Comparison of ENCODE assay signal across 19 cellular contexts in genomic region chr16:89188064-89188441, GRCh38. TPM values are rescaled to one million over a fixed set of nuclear protein-coding genes. Genes with fewer than 3 reads are reported as not detected.
DNase-seq lines count a peak whose midpoint lies in the region; ATAC-seq, FAIRE-seq and TF ChIP-seq lines count a peak whose summit lies in the region.
"Had no signal": no experiment of that assay in that cellular context is flagged by ENCODE, and none has a peak within 500 bp of the region (broad histone marks: within the 10 kb centered on the region; RNA-seq: fewer than 3 reads in every experiment).

No MANE protein-coding gene starts in this region.

- BruUV-seq in HepG2 (replicated peaks; lab: Mats Ljungman, UMichigan), result no TSS peak

- POLR2A ChIA-PET in HepG2 (lab: Yijun Ruan, JAX), result interaction anchor here (0.7 to 1.5 kb wide), 3 partner anchors 12 to 59 kb away, joined by 3 to 5 read pairs (median 4); partner anchors contain the start of genes SLC22A31 and ZNF778

- intact Hi-C loops in HepG2 (cut with micrococcal nuclease; ENCODE audit: unreplicated experiment), result no loop called here

- TF ChIP-seq POLR2A in HepG2 (IDR thresholded peaks at IDR 0.05; ENCODE audit: insufficient read depth in 1 of 2, low read depth in 2 of 2, low read length in 2 of 2), result no peak

- H3K9me3 ChIP-seq in HepG2 (ENCODE audit: low read length), result no peaks in the 10 kb centered on the region
- no peaks in the 10 kb centered on the region for H3K9me3 ChIP-seq in neutrophil
- H3K9me3 ChIP-seq: A549, BE2C had no signal

- TF ChIP-seq EP300 in HepG2 (IDR thresholded peaks at IDR 0.05; ENCODE audit: low read depth in 2 of 2, low read length in 2 of 2) (no peak), HepG2 (CRISPR knock-in tag; IDR thresholded peaks at IDR 0.05; ENCODE audit: borderline replicate concordance) (no peak)

- ATAC-seq in HepG2 (no peak), GM21423 (IDR thresholded peaks at IDR 0.05; ENCODE audit: unreplicated experiment) (no peak), GM19455 (IDR thresholded peaks at IDR 0.05; ENCODE audit: unreplicated experiment) (no peak)
- ATAC-seq: GM23338 had no signal

- H3K27me3 ChIP-seq in GM06990 (replicated peaks; ENCODE audit: control insufficient read depth, insufficient read depth, low read length) (no peaks in the 10 kb centered on the region; the same call in 1 of the 2 replicates), HepG2 (ENCODE audit: control insufficient read depth in 1 of 2, insufficient read depth in 2 of 2, low read length in 2 of 2) (peaks cover 0 to 25% of the 10 kb centered on the region in 2 experiments; a peak in 4 of 5 replicates), neutrophil (peaks cover 55% of the 10 kb centered on the region)

- in situ Hi-C loops in HepG2 (cut with HindIII; ENCODE audit: extremely low pct_ligation_motif_present, low pct_unique_long_range_greater_than_20kb), result no loop called here

- TF ChIP-seq CTCF in GM06990 (IDR thresholded peaks at IDR 0.05; ENCODE audit: insufficient read depth, low read length, poor library complexity, severe bottlenecking) (no peak), HepG2 (CRISPR knock-in tag; IDR thresholded peaks at IDR 0.05) (no peak), neutrophil (IDR thresholded peaks at IDR 0.05) (no peak)

- FAIRE-seq in HepG2 (lab: Jason Lieb, UNC), result no peak
- FAIRE-seq: A549, D721Med, G401.6 had no signal

- CTCF ChIA-PET in HepG2 (lab: Yijun Ruan, JAX; ENCODE audit: low intra/inter-chr PET ratio, low total read pairs), result no interaction called here

- no peak overlapping the region for H3K4me2 ChIP-seq in HepG2 (ENCODE audit: low read depth, low read length)
- H3K4me2 ChIP-seq: A549, GM23338 had no signal

- WGBS in HepG2 (ENCODE audit: low lambda C conversion rate), result 71% methylated on average over 9 of the region's 17 CpGs

- peaks cover 44% of the 10 kb centered on the region for H4K20me1 ChIP-seq in HepG2 (ENCODE audit: insufficient read depth, low read length)

- H3K27ac ChIP-seq in HepG2 (ENCODE audit: extremely low read length, insufficient read depth, low read length), result no peak overlapping the region
- H3K27ac ChIP-seq in neutrophil, result peak overlapping the region; percentile 53
- H3K27ac ChIP-seq: A549, C4-2B had no signal

- no peaks in the 10 kb centered on the region for H3K36me3 ChIP-seq in GM06990 (ENCODE audit: control insufficient read depth, insufficient read depth, low read length)
- no peaks in the 10 kb centered on the region for H3K36me3 ChIP-seq in HepG2 (replicated peaks in 1 of 2; ENCODE audit: control insufficient read depth in 1 of 2, insufficient read depth in 2 of 2, low read length in 2 of 2)
- H3K36me3 ChIP-seq in neutrophil, result no peaks in the 10 kb centered on the region
- H3K36me3 ChIP-seq: BE2C had no signal

- no peak overlapping the region for H3K4me3 ChIP-seq in GM06990 (replicated peaks; ENCODE audit: low read depth, low read length)
- H3K4me3 ChIP-seq in HepG2 (replicated peaks in 1 of 3; ENCODE audit: insufficient read depth in 1 of 3, low read depth in 2 of 3, low read length in 3 of 3), result no peak overlapping the region
- H3K4me3 ChIP-seq in neutrophil (ENCODE audit: low read depth in 1 of 2, low read length in 1 of 2), result no peak overlapping the region
- H3K4me3 ChIP-seq: A549, GM23338 had no signal

- no peak for TF ChIP-seq RAD21 in HepG2 (CRISPR knock-in tag; IDR thresholded peaks at IDR 0.05)

- DNase-seq in GM06990 (ENCODE audit: extremely low read depth, insufficient read length), result peak; percentile 15
- peak; percentile 46 for DNase-seq in ecto neural progenitor cell (ENCODE audit: low spot score)
- DNase-seq in HepG2 (ENCODE audit: low spot score), result no peak
- DNase-seq in cortex of kidney (lab: John Stamatoyannopoulos, UW), result no peak
- DNase-seq in NCI-H2107 (lab: John Stamatoyannopoulos, UW), result no peak
- DNase-seq: COR-L47, DMS153, DMS79 treated with DMSO at 0.1 percent for 48 hours, H7, IMR-90 had no signal

- peaks cover 6% of the 10 kb centered on the region for H3K79me2 ChIP-seq in HepG2 (ENCODE audit: insufficient read depth, low read length)

- no peak overlapping the region for H2AFZ ChIP-seq in HepG2 (ENCODE audit: low read length)
- H2AFZ ChIP-seq: GM23338 had no signal

- H3K4me1 ChIP-seq in HepG2 (ENCODE audit: insufficient read depth, low read length) (peaks cover 51% of the 10 kb centered on the region), neutrophil (ENCODE audit: control insufficient read depth in 1 of 2, insufficient read depth in 1 of 2, low read depth in 1 of 2, low read length in 1 of 2) (peaks cover 3 to 7% of the 10 kb centered on the region in 2 experiments)
- H3K4me1 ChIP-seq: BE2C had no signal

- H3K9ac ChIP-seq in HepG2 (ENCODE audit: insufficient read depth, low read depth, low read length), result no peak overlapping the region

RNA-seq across cellular contexts. Expression of gene SLC22A31, which starts 12.3 kb away (rescaled TPM):
- total RNA-seq in HepG2 (2016; rRNA removed; fragmentation: Illumina TruSeq; extraction: Trizol), result 20.6 and 83.3 TPM in 2 replicates
- total RNA-seq in HepG2 (2016; cell fraction: cytosol; rRNA removed; fragmentation: Illumina TruSeq; extraction: Trizol; ENCODE audit: low read depth), result 22.4 and 22.9 TPM in 2 replicates
- total RNA-seq in HepG2 (2016; cell fraction: insoluble cytoplasmic fraction; rRNA removed; fragmentation: Illumina TruSeq; extraction: Trizol), result 17.9 and 83.9 TPM in 2 replicates
- 38.1 and 39.2 TPM in 2 replicates for total RNA-seq in HepG2 (2016; cell fraction: membrane; rRNA removed; fragmentation: Illumina TruSeq; extraction: Trizol)
- total RNA-seq in HepG2 (2016; cell fraction: nucleus; rRNA removed; fragmentation: Illumina TruSeq; extraction: Trizol), result 88.9 and 114 TPM in 2 replicates
- 67.3 and 98.2 TPM in 2 replicates for polyA plus RNA-seq in HepG2 (2011; rRNA removed)
- 27.2 and 52.1 TPM in 2 replicates for polyA plus RNA-seq in HepG2 (2011; cell fraction: cytosol; rRNA removed)
- polyA plus RNA-seq in HepG2 (2011; cell fraction: nucleus; rRNA removed), result 1,312 and 1,533 TPM in 2 replicates
- polyA plus RNA-seq in HepG2 (2012), result 45.8 and 48.2 TPM in 2 replicates
- polyA plus RNA-seq in HepG2 (2016; cell fraction: cytosol; fragmentation: Illumina TruSeq; extraction: Trizol; ENCODE audit: low read depth), result 27.4 and 28.3 TPM in 2 replicates
- 23.8 and 26.1 TPM in 2 replicates for polyA plus RNA-seq in HepG2 (2016; cell fraction: insoluble cytoplasmic fraction; fragmentation: Illumina TruSeq; extraction: Trizol; ENCODE audit: low read depth)
- 29.3 and 31.7 TPM in 2 replicates for polyA plus RNA-seq in HepG2 (2016; cell fraction: membrane; fragmentation: Illumina TruSeq; extraction: Trizol; ENCODE audit: low read depth)
- 322 and 325 TPM in 2 replicates for polyA plus RNA-seq in HepG2 (2016; cell fraction: nucleus; fragmentation: Illumina TruSeq; extraction: Trizol; ENCODE audit: insufficient read depth, low read depth)
- 51.6 TPM in 1 of 2 replicates, not detected in the other for polyA minus RNA-seq in HepG2 (2011; rRNA and poly(A)+ RNA removed; ENCODE audit: low replicate concordance)
- 17.1 and 21.0 TPM in 2 replicates for polyA minus RNA-seq in HepG2 (2011; cell fraction: cytosol; rRNA and poly(A)+ RNA removed)
- 89.4 and 90.8 TPM in 2 replicates for polyA minus RNA-seq in HepG2 (2011; cell fraction: nucleus; rRNA and poly(A)+ RNA removed)

RNA-seq across cellular contexts. Expression of gene CDH15, which starts 16.5 kb away (rescaled TPM):
- total RNA-seq in HepG2 (2016; rRNA removed; fragmentation: Illumina TruSeq; extraction: Trizol), result 1.4 and 2.2 TPM in 2 replicates
- 2.8 and 2.9 TPM in 2 replicates for total RNA-seq in HepG2 (2016; cell fraction: cytosol; rRNA removed; fragmentation: Illumina TruSeq; extraction: Trizol; ENCODE audit: low read depth)
- 1.4 and 2.2 TPM in 2 replicates for total RNA-seq in HepG2 (2016; cell fraction: insoluble cytoplasmic fraction; rRNA removed; fragmentation: Illumina TruSeq; extraction: Trizol)
- 3.6 and 3.7 TPM in 2 replicates for total RNA-seq in HepG2 (2016; cell fraction: membrane; rRNA removed; fragmentation: Illumina TruSeq; extraction: Trizol)
- total RNA-seq in HepG2 (2016; cell fraction: nucleus; rRNA removed; fragmentation: Illumina TruSeq; extraction: Trizol), result 1.6 and 1.8 TPM in 2 replicates
- 0.69 and 0.74 TPM in 2 replicates for polyA plus RNA-seq in HepG2 (2011; rRNA removed)
- 0.37 and 1.2 TPM in 2 replicates for polyA plus RNA-seq in HepG2 (2011; cell fraction: cytosol; rRNA removed)
- polyA plus RNA-seq in HepG2 (2011; cell fraction: nucleus; rRNA removed), result 1.6 and 2.1 TPM in 2 replicates
- polyA plus RNA-seq in HepG2 (2012), result 0.61 and 0.90 TPM in 2 replicates
- 3.5 and 3.8 TPM in 2 replicates for polyA plus RNA-seq in HepG2 (2016; cell fraction: cytosol; fragmentation: Illumina TruSeq; extraction: Trizol; ENCODE audit: low read depth)
- 1.7 and 2.3 TPM in 2 replicates for polyA plus RNA-seq in HepG2 (2016; cell fraction: insoluble cytoplasmic fraction; fragmentation: Illumina TruSeq; extraction: Trizol; ENCODE audit: low read depth)
- 3.3 and 4.1 TPM in 2 replicates for polyA plus RNA-seq in HepG2 (2016; cell fraction: membrane; fragmentation: Illumina TruSeq; extraction: Trizol; ENCODE audit: low read depth)
- polyA plus RNA-seq in HepG2 (2016; cell fraction: nucleus; fragmentation: Illumina TruSeq; extraction: Trizol; ENCODE audit: insufficient read depth, low read depth), result 3.3 and 3.4 TPM in 2 replicates
- polyA minus RNA-seq in HepG2 (2011; rRNA and poly(A)+ RNA removed; ENCODE audit: low replicate concordance), result 0.62 TPM in 1 of 2 replicates, not detected in the other
- polyA minus RNA-seq in HepG2 (2011; cell fraction: cytosol; rRNA and poly(A)+ RNA removed), result 0.40 and 0.62 TPM in 2 replicates
- polyA minus RNA-seq in HepG2 (2011; cell fraction: nucleus; rRNA and poly(A)+ RNA removed), result 0.39 TPM in 1 of 2 replicates, not detected in the other

RNA-seq across cellular contexts. Expression of gene ZNF778, which starts 29.4 kb away (rescaled TPM):
- total RNA-seq in HepG2 (2016; rRNA removed; fragmentation: Illumina TruSeq; extraction: Trizol), result 7.2 and 9.3 TPM in 2 replicates
- 1.7 and 2.6 TPM in 2 replicates for total RNA-seq in HepG2 (2016; cell fraction: cytosol; rRNA removed; fragmentation: Illumina TruSeq; extraction: Trizol; ENCODE audit: low read depth)
- total RNA-seq in HepG2 (2016; cell fraction: insoluble cytoplasmic fraction; rRNA removed; fragmentation: Illumina TruSeq; extraction: Trizol), result 6.1 and 8.3 TPM in 2 replicates
- 2.7 and 3.9 TPM in 2 replicates for total RNA-seq in HepG2 (2016; cell fraction: membrane; rRNA removed; fragmentation: Illumina TruSeq; extraction: Trizol)
- 8.7 and 10.5 TPM in 2 replicates for total RNA-seq in HepG2 (2016; cell fraction: nucleus; rRNA removed; fragmentation: Illumina TruSeq; extraction: Trizol)
- 3.8 and 6.1 TPM in 2 replicates for polyA plus RNA-seq in HepG2 (2011; rRNA removed)
- polyA plus RNA-seq in HepG2 (2011; cell fraction: cytosol; rRNA removed), result 1.8 and 2.1 TPM in 2 replicates
- 6.6 and 11.3 TPM in 2 replicates for polyA plus RNA-seq in HepG2 (2011; cell fraction: nucleus; rRNA removed)
- polyA plus RNA-seq in HepG2 (2012), result 2.4 and 3.0 TPM in 2 replicates
- 0.79 and 0.83 TPM in 2 replicates for polyA plus RNA-seq in HepG2 (2016; cell fraction: cytosol; fragmentation: Illumina TruSeq; extraction: Trizol; ENCODE audit: low read depth)
- polyA plus RNA-seq in HepG2 (2016; cell fraction: insoluble cytoplasmic fraction; fragmentation: Illumina TruSeq; extraction: Trizol; ENCODE audit: low read depth), result 4.6 and 6.1 TPM in 2 replicates
- polyA plus RNA-seq in HepG2 (2016; cell fraction: membrane; fragmentation: Illumina TruSeq; extraction: Trizol; ENCODE audit: low read depth), result 0.61 and 1.7 TPM in 2 replicates
- 11.3 and 22.5 TPM in 2 replicates for polyA plus RNA-seq in HepG2 (2016; cell fraction: nucleus; fragmentation: Illumina TruSeq; extraction: Trizol; ENCODE audit: insufficient read depth, low read depth)
- polyA minus RNA-seq in HepG2 (2011; rRNA and poly(A)+ RNA removed; ENCODE audit: low replicate concordance), result 6.4 and 9.2 TPM in 2 replicates
- 4.0 and 6.1 TPM in 2 replicates for polyA minus RNA-seq in HepG2 (2011; cell fraction: cytosol; rRNA and poly(A)+ RNA removed)
- 15.2 and 17.3 TPM in 2 replicates for polyA minus RNA-seq in HepG2 (2011; cell fraction: nucleus; rRNA and poly(A)+ RNA removed)

Comparison
In these comparisons a context has a peak if more than half of its experiments do, and no peak if none do; other contexts are left out.
1. DNase-seq: peak in GM06990 (single experiment) and ecto neural progenitor cell (single experiment); none in HepG2 (single experiment), cortex of kidney (single experiment) and NCI-H2107 (single experiment).